8 cellular contexts compared by ENCODE assay signal in the genomic region with DNA sequence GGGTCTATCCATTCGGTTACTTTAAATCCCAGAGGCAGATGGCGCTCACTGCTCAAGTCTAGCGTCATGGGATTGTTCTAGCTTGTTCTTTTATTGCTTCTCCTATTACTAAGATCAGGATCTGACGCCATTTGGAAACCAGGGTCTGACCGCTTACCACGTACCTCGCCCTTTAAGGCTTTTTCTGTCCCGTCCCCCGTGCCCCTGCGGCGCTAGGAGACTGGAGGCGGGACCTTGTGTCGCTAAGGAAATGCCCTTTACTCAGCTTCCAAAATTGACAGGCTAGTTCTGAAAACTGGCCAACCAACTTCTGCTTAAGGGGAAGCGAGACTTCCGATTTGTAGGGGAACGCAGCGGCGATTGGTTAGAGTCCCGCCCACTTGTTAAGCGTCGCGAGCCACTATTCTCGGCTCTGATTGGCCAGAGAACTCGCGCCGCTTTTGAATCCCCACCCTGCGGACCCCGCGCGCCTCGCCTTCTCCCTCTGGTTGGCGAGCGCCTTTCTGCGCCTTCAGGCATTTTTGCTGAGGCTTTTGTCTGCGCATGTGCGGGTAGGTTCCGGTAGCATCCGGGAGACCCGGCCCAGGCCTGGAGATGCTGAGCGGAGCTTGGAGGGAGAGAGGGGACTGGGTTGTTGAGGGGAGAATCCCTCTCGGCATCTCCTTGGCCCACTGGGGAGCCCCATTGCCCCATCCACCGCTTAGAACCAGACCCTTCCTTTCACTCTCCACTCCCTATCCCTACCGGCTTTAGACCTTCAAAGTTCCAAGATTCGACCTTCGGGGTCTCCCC. TPM values are rescaled to one million over a fixed set of nuclear protein-coding genes. Genes with fewer than 3 reads are reported as not detected.
A peak's percentile ranks its signal among the peaks of the same experiment; 100 is the strongest.
DNase-seq lines count a peak whose midpoint lies in the region; ATAC-seq and TF ChIP-seq lines count a peak whose summit lies in the region.

No MANE protein-coding gene starts in this region.

- no peaks in the 10 kb centered on the region for H3K9me3 ChIP-seq in CD4-positive, alpha-beta T cell (ENCODE audit: control insufficient read depth, low read length)
- H3K9me3 ChIP-seq in esophagus squamous epithelium (no peaks in the 10 kb centered on the region), muscle layer of duodenum (ENCODE audit: control insufficient read depth in 1 of 2, low read length in 2 of 2) (no peaks in the 10 kb centered on the region)

- TF ChIP-seq POLR2A in esophagus squamous epithelium (IDR thresholded peaks at IDR 0.05): peak in 1 of 4 donors; percentile 27

- H3K36me3 Mint-ChIP-seq in CD4-positive, alpha-beta T cell (ENCODE audit: low read depth): no peaks in the 10 kb centered on the region

- DNase-seq in CD4-positive, alpha-beta T cell: peak; percentile 69 to 82 (median 76)
- peak; percentile 96 to 97 for DNase-seq in activated T-cell treated with anti-CD3 and anti-CD28 coated beads, Interleukin-2, amount 50 U/mL, for 48 hours
- DNase-seq in esophagus squamous epithelium (lab: John Stamatoyannopoulos, UW): peak; percentile 83
- DNase-seq in stimulated activated CD8-positive, alpha-beta memory T cell treated with anti-CD3 and anti-CD28 coated beads, Interleukin-7, amount 100 ng/mL, for 24 hours (ENCODE audit: low read depth): peak; percentile 80

- peak overlapping the region; percentile 90 for H3K4me3 Mint-ChIP-seq in CD4-positive, alpha-beta T cell

- H3K27me3 Mint-ChIP-seq in CD4-positive, alpha-beta T cell: no peaks in the 10 kb centered on the region

- H3K9me3 Mint-ChIP-seq in CD4-positive, alpha-beta T cell: no peaks in the 10 kb centered on the region

- H3K4me1 ChIP-seq in esophagus squamous epithelium: peaks cover 5 to 50% (median 11%) of the 10 kb centered on the region in 3 donors
- H3K4me1 ChIP-seq in muscle layer of duodenum (ENCODE audit: control insufficient read depth in 1 of 2, insufficient read depth in 2 of 2, low read length in 2 of 2): peaks cover 0 to 12% of the 10 kb centered on the region in 2 donors

- peaks cover 23% of the 10 kb centered on the region for H3K4me1 Mint-ChIP-seq in CD4-positive, alpha-beta T cell (ENCODE audit: low read depth)

- no peak for TF ChIP-seq CTCF in CD4-positive, alpha-beta T cell (IDR thresholded peaks at IDR 0.05)
- TF ChIP-seq CTCF in esophagus squamous epithelium (IDR thresholded peaks at IDR 0.05): no peak

- H3K4me3 ChIP-seq in esophagus squamous epithelium (peak overlapping the region; percentile 14 to 66 (median 40)), muscle layer of duodenum (ENCODE audit: low read depth in 1 of 2, low read length in 2 of 2) (peak overlapping the region; percentile 70 to 71)

- CTCF ChIA-PET in CD4-positive, alpha-beta T cell (lab: Charles Lee): interaction anchor here (1.0 to 1.2 kb wide), 5 partner anchors 24 to 55 kb away, joined by 3 read pairs; no protein-coding TSS in a partner anchor

- peak overlapping the region; percentile 21 for H3K27ac ChIP-seq in CD4-positive, alpha-beta T cell (ENCODE audit: low read depth, low read length)
- H3K27ac ChIP-seq in esophagus squamous epithelium (peak overlapping the region; percentile 62 to 88 (median 85)), muscle layer of duodenum (ENCODE audit: low read length) (peak overlapping the region; percentile 77)

- no peaks in the 10 kb centered on the region for H3K27me3 ChIP-seq in CD4-positive, alpha-beta T cell (ENCODE audit: control insufficient read depth, insufficient read depth, low read length)
- H3K27me3 ChIP-seq in esophagus squamous epithelium: no peaks in the 10 kb centered on the region
- H3K27me3 ChIP-seq in muscle layer of duodenum (ENCODE audit: low read depth, low read length): no peaks in the 10 kb centered on the region

- POLR2A ChIA-PET in CD4-positive, alpha-beta T cell (lab: Charles Lee): interaction anchor here (0.6 to 2.3 kb wide), 6 partner anchors 26 to 384 kb away, joined by 3 to 9 read pairs (median 4); partner anchors contain the start of genes CLDND2, ETFB and VSIG10L

- intact Hi-C loops in CD4-positive, alpha-beta T cell (cut with DNase I, micrococcal nuclease): loop anchor here (1.0 to 2.0 kb wide), 3 partner anchors 27 to 55 kb away; no protein-coding TSS in a partner anchor
- intact Hi-C loops in esophagus squamous epithelium (cut with DNase I): no loop called here

- WGBS in esophagus squamous epithelium, 2 donors: 3% methylated on average over 13 to 15 of the region's 45 CpGs

- H3K27ac Mint-ChIP-seq in CD4-positive, alpha-beta T cell: peak overlapping the region; percentile 58

- peak; percentile 95 for ATAC-seq in CD4-positive, alpha-beta T cell (ENCODE audit: poor library complexity)
- ATAC-seq in GM19397 (IDR thresholded peaks at IDR 0.05; ENCODE audit: unreplicated experiment) (peak; percentile 92), HG03565 (IDR thresholded peaks at IDR 0.05; ENCODE audit: unreplicated experiment) (peak; percentile 81)

- H3K36me3 ChIP-seq in esophagus squamous epithelium (no peaks in the 10 kb centered on the region), muscle layer of duodenum (ENCODE audit: control insufficient read depth in 1 of 2, insufficient read depth in 2 of 2, low read length in 2 of 2) (no peaks in the 10 kb centered on the region)

TF ChIP-seq in PFSK-1, 5 proteins besides CTCF, POLR2A, EP300 and RAD21:
- TF ChIP-seq SIN3A (IDR thresholded peaks at IDR 0.05; ENCODE audit: borderline replicate concordance, insufficient read depth, low read length): no peak
- peak; percentile 74; the same call in 1 of the 2 replicates for TF ChIP-seq POLR2AphosphoS5 (IDR thresholded peaks at IDR 0.05; ENCODE audit: low read depth, low read length)

RNA-seq across cellular contexts. Expression of gene C19orf84, which starts 3.9 kb away (rescaled TPM):
- not detected for total RNA-seq in CD4-positive, alpha-beta T cell
- polyA plus RNA-seq in PFSK-1 (2012; ENCODE audit: insufficient read length, low read depth): not detected
- not detected for total RNA-seq in esophagus squamous epithelium

RNA-seq across cellular contexts. Expression of gene LIM2, which starts 6.5 kb away (rescaled TPM):
- total RNA-seq in CD4-positive, alpha-beta T cell: not detected
- polyA plus RNA-seq in PFSK-1 (2012; ENCODE audit: insufficient read length, low read depth): not detected
- not detected for total RNA-seq in esophagus squamous epithelium

RNA-seq across cellular contexts. Expression of gene NKG7, which starts 21.8 kb away (rescaled TPM):
- 1 to 10 TPM; 6.2 to 7.2 TPM for total RNA-seq in CD4-positive, alpha-beta T cell
- polyA plus RNA-seq in PFSK-1 (2012; ENCODE audit: insufficient read length, low read depth): not detected
- total RNA-seq in esophagus squamous epithelium: 1 to 10 TPM in 2 of 4 donors, under 1 TPM in 1, not detected in 1; 0.50 to 2.5 (median 2.2) TPM

RNA-seq across cellular contexts. Expression of gene SIGLEC10, which starts 23.2 kb away (rescaled TPM):
- total RNA-seq in CD4-positive, alpha-beta T cell: under 1 TPM; 0.39 to 0.58 TPM
- polyA plus RNA-seq in PFSK-1 (2012; ENCODE audit: insufficient read length, low read depth): 0.11 TPM
- total RNA-seq in esophagus squamous epithelium: 10 to 100 TPM in 1 of 4 donors, 1 to 10 TPM in 3; 2.0 to 17.0 (median 2.9) TPM

RNA-seq across cellular contexts. Expression of gene CLDND2, which starts 25.4 kb away (rescaled TPM):
- under 1 TPM; 0.60 to 0.84 TPM for total RNA-seq in CD4-positive, alpha-beta T cell
- polyA plus RNA-seq in PFSK-1 (2012; ENCODE audit: insufficient read length, low read depth): 2.5 TPM
- not detected for total RNA-seq in esophagus squamous epithelium

Comparison
In these comparisons a context has a peak if more than half of its experiments do, and no peak if none do; other contexts are left out.
1. Peak in every context shown above with its lines: DNase-seq, ATAC-seq, H3K4me3 ChIP-seq and H3K27ac ChIP-seq.
2. H3K27ac ChIP-seq: peak in every context shown above with its lines; median percentile 85 in esophagus squamous epithelium; 77 in muscle layer of duodenum; 21 in CD4-positive, alpha-beta T cell.